ENCODE assay signal across 14 cellular contexts in genomic region chr13:39777021-39777420, GRCh38.
DNase-seq lines count a peak whose midpoint lies in the region; ATAC-seq, FAIRE-seq and TF ChIP-seq lines count a peak whose summit lies in the region.
"Had no signal": no experiment of that assay in that cellular context is flagged by ENCODE, and none has a peak within 500 bp of the region (broad histone marks: within the 10 kb centered on the region; RNA-seq: fewer than 3 reads in every experiment).

No MANE protein-coding gene starts in this region.

- TF ChIP-seq POLR2A in GM12878 (IDR thresholded peaks at IDR 0.05; ENCODE audit: low read depth, low read length): no peak

- no peaks in the 10 kb centered on the region for H3K36me3 Mint-ChIP-seq in stimulated activated effector memory CD8-positive, alpha-beta T cell treated with anti-CD3 and anti-CD28 coated beads, Interleukin-12 subunit alpha, Interleukin-12 subunit beta, amount 100 ng/mL, for 72 hours
- H3K36me3 Mint-ChIP-seq in endodermal cell (ENCODE audit: low read depth): peaks cover 2% of the 10 kb centered on the region

- in situ Hi-C loops in GM12878 (cut with MboI): loop anchor here (10.0 kb wide), 1 partner anchor 908 kb away; no protein-coding TSS in a partner anchor

- H3K27me3 ChIP-seq in GM12878 (replicated peaks in 1 of 2; ENCODE audit: control insufficient read depth in 2 of 2, insufficient read depth in 2 of 2, low read length in 1 of 2) (no peaks in the 10 kb centered on the region), endodermal cell (ENCODE audit: control insufficient read depth, insufficient read depth, low read length, poor library complexity, severe bottlenecking) (peaks cover 6% of the 10 kb centered on the region)
- H3K27me3 ChIP-seq: BE2C, gastrocnemius medialis had no signal

- H3K4me2 ChIP-seq in GM12878 (ENCODE audit: control insufficient read depth, insufficient read depth): no peak overlapping the region

- intact Hi-C loops in Right ventricle myocardium superior (cut with DNase I): loop anchor here (10.0 kb wide), 2 partner anchors 168 to 898 kb away; no protein-coding TSS in a partner anchor
- intact Hi-C loops in left cardiac atrium (cut with DNase I): no loop called here
- intact Hi-C loops in GM12878 (cut with micrococcal nuclease; ENCODE audit: unreplicated experiment): loop anchor here (5.0 kb wide), 1 partner anchor 905 kb away; no protein-coding TSS in a partner anchor

- H3K4me3 ChIP-seq in GM12878 (no peak overlapping the region), endodermal cell (ENCODE audit: low read length) (no peak overlapping the region)
- H3K4me3 ChIP-seq: gastrocnemius medialis had no signal

- H3K4me3 Mint-ChIP-seq in stimulated activated effector memory CD8-positive, alpha-beta T cell treated with anti-CD3 and anti-CD28 coated beads, Interleukin-12 subunit alpha, Interleukin-12 subunit beta, amount 100 ng/mL, for 72 hours: peak overlapping the region; percentile 53
- H3K4me3 Mint-ChIP-seq in endodermal cell: no peak overlapping the region

- H3K4me1 ChIP-seq in GM12878 (ENCODE audit: control insufficient read depth, insufficient read depth, low read length) (no peaks in the 10 kb centered on the region), endodermal cell (ENCODE audit: control insufficient read depth, insufficient read depth, low read length) (no peaks in the 10 kb centered on the region)
- H3K4me1 ChIP-seq: BE2C, gastrocnemius medialis had no signal

- no peak for TF ChIP-seq RAD21 in GM12878 (IDR thresholded peaks at IDR 0.05; ENCODE audit: insufficient read depth, low read depth, low read length)

- POLR2A ChIA-PET in GM12878 (lab: Charles Lee): no interaction called here

- H4K20me1 ChIP-seq in GM12878 (ENCODE audit: control insufficient read depth, insufficient read depth): no peaks in the 10 kb centered on the region

- H3K79me2 ChIP-seq in GM12878 (ENCODE audit: control insufficient read depth, insufficient read depth, low read length): no peaks in the 10 kb centered on the region

- peaks cover 41% of the 10 kb centered on the region for H3K4me1 Mint-ChIP-seq in stimulated activated effector memory CD8-positive, alpha-beta T cell treated with anti-CD3 and anti-CD28 coated beads, Interleukin-12 subunit alpha, Interleukin-12 subunit beta, amount 100 ng/mL, for 72 hours
- peaks cover 18% of the 10 kb centered on the region for H3K4me1 Mint-ChIP-seq in endodermal cell

- 47% methylated on average over 1 of the region's 1 CpG for WGBS in GM12878 (ENCODE audit: insufficient coverage, insufficient replicate concordance, low lambda C conversion rate, missing lambda C conversion rate)
- WGBS in endodermal cell (ENCODE audit: insufficient coverage in 1 of 2, insufficient read length in 1 of 2), 2 experiments: 67 to 85% methylated on average over 1 of the region's 1 CpG

- H3K9me3 Mint-ChIP-seq in stimulated activated effector memory CD8-positive, alpha-beta T cell treated with anti-CD3 and anti-CD28 coated beads, Interleukin-12 subunit alpha, Interleukin-12 subunit beta, amount 100 ng/mL, for 72 hours: peaks cover 3% of the 10 kb centered on the region
- H3K9me3 Mint-ChIP-seq in endodermal cell: peaks cover 2% of the 10 kb centered on the region

- H3K9ac ChIP-seq in GM12878 (ENCODE audit: control insufficient read depth, insufficient read depth, low read length) (no peak overlapping the region), endodermal cell (ENCODE audit: extremely low read depth, low read length, poor library complexity, severe bottlenecking) (no peak overlapping the region)

- TF ChIP-seq CTCF in GM12878 (IDR thresholded peaks at IDR 0.05 in 2 of 3, conservative IDR thresholded peaks at IDR 0.05 in 1 of 3; ENCODE audit: control insufficient read depth in 2 of 3, extremely low read depth in 1 of 3, insufficient read depth in 1 of 3, low read depth in 3 of 3, low read length in 3 of 3) (no peak), endodermal cell (conservative IDR thresholded peaks at IDR 0.05) (no peak)

- H3K27me3 Mint-ChIP-seq in endodermal cell (ENCODE audit: insufficient read depth): peaks cover 3% of the 10 kb centered on the region

- peak overlapping the region; percentile 96 for H3K27ac Mint-ChIP-seq in stimulated activated effector memory CD8-positive, alpha-beta T cell treated with anti-CD3 and anti-CD28 coated beads, Interleukin-12 subunit alpha, Interleukin-12 subunit beta, amount 100 ng/mL, for 72 hours
- no peak overlapping the region for H3K27ac Mint-ChIP-seq in endodermal cell

- H2AFZ ChIP-seq in GM12878 (ENCODE audit: control insufficient read depth, low read depth, low read length): no peak overlapping the region

- TF ChIP-seq EP300 in GM12878 (IDR thresholded peaks at IDR 0.05; ENCODE audit: borderline replicate concordance in 1 of 2, control insufficient read depth in 1 of 2, low read depth in 2 of 2, low read length in 2 of 2): no peak

- no TSS peak for BruUV-seq in GM12878 (replicated peaks; lab: Mats Ljungman, UMichigan)

- no peak overlapping the region for H3K27ac ChIP-seq in GM12878 (ENCODE audit: control insufficient read depth, insufficient read depth)
- no peak overlapping the region for H3K27ac ChIP-seq in endodermal cell (ENCODE audit: low read depth, low read length)
- H3K27ac ChIP-seq: gastrocnemius medialis had no signal

- RAD21 ChIA-PET in GM12878 (lab: Charles Lee; ENCODE audit: unreplicated experiment): interaction anchor here (1.0 kb wide), 2 partner anchors 91 to 906 kb away, joined by 3 read pairs; no protein-coding TSS in a partner anchor

- ATAC-seq in Right ventricle myocardium superior (ENCODE audit: poor library complexity): peak; percentile 82
- no peak for ATAC-seq in left cardiac atrium
- peak; percentile 10 for ATAC-seq in HG03108 (IDR thresholded peaks at IDR 0.05; ENCODE audit: unreplicated experiment)
- ATAC-seq in GM12878: peak; percentile 52
- peak; percentile 20 for ATAC-seq in stimulated activated effector memory CD8-positive, alpha-beta T cell treated with anti-CD3 and anti-CD28 coated beads, Interleukin-12 subunit alpha, Interleukin-12 subunit beta, amount 100 ng/mL, for 72 hours
- ATAC-seq in GM19351 (IDR thresholded peaks at IDR 0.05; ENCODE audit: unreplicated experiment): no peak
- ATAC-seq: gastrocnemius medialis had no signal

- DNase-seq in Right ventricle myocardium superior (no peak), left cardiac atrium (no peak), GM12878 (ENCODE audit: low read depth, low spot score) (no peak), NCI-H524 treated with DMSO at 0.1 percent for 48 hours (lab: John Stamatoyannopoulos, UW) (no peak), endodermal cell (no peak)
- no peak for DNase-seq in stimulated activated effector memory CD8-positive, alpha-beta T cell treated with anti-CD3 and anti-CD28 coated beads, Interleukin-12 subunit alpha, Interleukin-12 subunit beta, amount 100 ng/mL, for 72 hours (ENCODE audit: low spot score in 2 of 2)
- DNase-seq: activated CD4-positive, CD25-positive, alpha-beta regulatory T cell; BE2C; gastrocnemius medialis; midbrain; NCI-H187 treated with DMSO at 0.1 percent for 48 hours; NCI-H510A had no signal

- H3K9me3 ChIP-seq in GM12878 (replicated peaks; ENCODE audit: control insufficient read depth, insufficient read depth, low read length) (no peaks in the 10 kb centered on the region; the same call in 2 of the 3 replicates), endodermal cell (ENCODE audit: control insufficient read depth, low read length) (peaks cover 14% of the 10 kb centered on the region)
- H3K9me3 ChIP-seq: gastrocnemius medialis had no signal

- H3K36me3 ChIP-seq in GM12878 (ENCODE audit: control insufficient read depth in 2 of 2, insufficient read depth in 2 of 2, low read length in 1 of 2): no peaks in the 10 kb centered on the region
- H3K36me3 ChIP-seq in endodermal cell (ENCODE audit: control insufficient read depth, insufficient read depth, low read length): no peaks in the 10 kb centered on the region
- H3K36me3 ChIP-seq: BE2C, gastrocnemius medialis had no signal

- SMC1A ChIA-PET in GM12878 (lab: Charles Lee; ENCODE audit: uncharacterized antibody, unreplicated experiment): interaction anchor here (0.6 to 1.3 kb wide), 5 partner anchors 9 to 1000 kb away, joined by 3 to 4 read pairs (median 3); no protein-coding TSS in a partner anchor

- no peak for FAIRE-seq in GM12878 (lab: Jason Lieb, UNC)

- CTCF ChIA-PET in GM12878 (lab: Yijun Ruan, JAX): interaction anchor here (0.9 to 1.8 kb wide), 5 partner anchors 9 to 906 kb away, joined by 3 to 9 read pairs (median 4); no protein-coding TSS in a partner anchor

TF ChIP-seq in GM12878, 131 proteins besides CTCF, POLR2A, EP300 and RAD21:
- no peak for TF ChIP-seq ZNF207 (IDR thresholded peaks at IDR 0.05; ENCODE audit: borderline replicate concordance)
- no peak for TF ChIP-seq EZH2 (IDR thresholded peaks at IDR 0.05; ENCODE audit: borderline replicate concordance, control insufficient read depth, low read depth, low read length)
- TF ChIP-seq MTA2 (IDR thresholded peaks at IDR 0.05; ENCODE audit: low read depth): peak; percentile 39; the same call in 1 of the 2 replicates

Comparison
In these comparisons a context has a peak if more than half of its experiments do, and no peak if none do; other contexts are left out.
1. ATAC-seq: peak in Right ventricle myocardium superior (single experiment), HG03108 (single experiment), GM12878 (single experiment) and stimulated activated effector memory CD8-positive, alpha-beta T cell treated with anti-CD3 and anti-CD28 coated beads, Interleukin-12 subunit alpha, Interleukin-12 subunit beta, amount 100 ng/mL, for 72 hours (single experiment); none in left cardiac atrium (0 of 2) and GM19351 (single experiment).
2. intact Hi-C loops: an anchor here in Right ventricle myocardium superior (10.0 kb wide) and GM12878 (5.0 kb wide); none called in left cardiac atrium.